ENCODE assay signal across 10 cellular contexts in genomic region chr3:9147215-9147895, GRCh38.
A peak's percentile ranks its signal among the peaks of the same experiment; 100 is the strongest.
DNase-seq lines count a peak whose midpoint lies in the region; ATAC-seq and TF ChIP-seq lines count a peak whose summit lies in the region.
"Had no signal": no experiment of that assay in that cellular context is flagged by ENCODE, and none has a peak within 500 bp of the region (broad histone marks: within the 10 kb centered on the region; RNA-seq: fewer than 3 reads in every experiment).

No MANE protein-coding gene starts in this region.

- H3K4me1 Mint-ChIP-seq in activated CD4-positive, alpha-beta T cell treated with anti-CD3 and anti-CD28 coated beads, Interleukin-2, amount 10 ng/mL, durations not matched to agents 7 days and 5 days: peaks cover 7% of the 10 kb centered on the region
- H3K4me1 Mint-ChIP-seq: activated naive CD4-positive, alpha-beta T cell treated with anti-CD3 and anti-CD28 coated beads, Interleukin-2, amount 50 U/mL, for 24 hours had no signal

- POLR2A ChIA-PET in activated CD4-positive, alpha-beta T cell treated with anti-CD3 and anti-CD28 coated beads, Interleukin-2, amount 10 ng/mL, durations not matched to agents 7 days and 5 days (lab: Charles Lee): no interaction called here

- WGBS in testis, 2 donors: 78 to 81% methylated on average over 8 of the region's 8 CpGs

- peaks cover 1% of the 10 kb centered on the region for H3K27me3 Mint-ChIP-seq in activated CD4-positive, alpha-beta T cell treated with anti-CD3 and anti-CD28 coated beads, Interleukin-2, amount 10 ng/mL, durations not matched to agents 7 days and 5 days

- no peak for TF ChIP-seq CTCF in testis (IDR thresholded peaks at IDR 0.05)

- no peaks in the 10 kb centered on the region for H3K36me3 ChIP-seq in testis (ENCODE audit: low read depth, missing control alignments)

- no peaks in the 10 kb centered on the region for H3K9me3 ChIP-seq in testis

- CTCF ChIA-PET in activated CD4-positive, alpha-beta T cell treated with anti-CD3 and anti-CD28 coated beads, Interleukin-2, amount 10 ng/mL, durations not matched to agents 7 days and 5 days (lab: Charles Lee): no interaction called here

- H3K4me3 ChIP-seq in testis: no peak overlapping the region

- peaks cover 25% of the 10 kb centered on the region for H3K9me3 Mint-ChIP-seq in activated CD4-positive, alpha-beta T cell treated with anti-CD3 and anti-CD28 coated beads, Interleukin-2, amount 10 ng/mL, durations not matched to agents 7 days and 5 days
- H3K9me3 Mint-ChIP-seq: activated naive CD4-positive, alpha-beta T cell treated with anti-CD3 and anti-CD28 coated beads, Interleukin-2, amount 50 U/mL, for 24 hours had no signal

- H3K4me1 ChIP-seq in testis: no peaks in the 10 kb centered on the region

- intact Hi-C loops in testis (cut with DNase I; ENCODE audit: low total_unique reads): no loop called here

- TF ChIP-seq POLR2A in testis (IDR thresholded peaks at IDR 0.05): no peak

- H3K27me3 ChIP-seq in testis: no peaks in the 10 kb centered on the region

- H3K36me3 Mint-ChIP-seq in activated CD4-positive, alpha-beta T cell treated with anti-CD3 and anti-CD28 coated beads, Interleukin-2, amount 10 ng/mL, durations not matched to agents 7 days and 5 days (ENCODE audit: low read depth): peaks cover 6% of the 10 kb centered on the region

- DNase-seq in Caki2 (ENCODE audit: low read depth) (peak; percentile 86), testis (no peak), NCI-H1694 treated with DMSO at 0.1 percent for 48 hours (lab: John Stamatoyannopoulos, UW) (no peak), NCI-H1105 treated with DMSO at 0.1 percent for 48 hours (lab: John Stamatoyannopoulos, UW) (no peak)
- DNase-seq in activated CD4-positive, alpha-beta T cell treated with anti-CD3 and anti-CD28 coated beads, Interleukin-2, amount 10 ng/mL, durations not matched to agents 7 days and 5 days: no peak

- peak; percentile 62 for ATAC-seq in GM19467 (IDR thresholded peaks at IDR 0.05; ENCODE audit: unreplicated experiment)
- ATAC-seq in HG03103 (IDR thresholded peaks at IDR 0.05; ENCODE audit: low read depth, unreplicated experiment): peak; percentile 47

- H3K27ac Mint-ChIP-seq in activated CD4-positive, alpha-beta T cell treated with anti-CD3 and anti-CD28 coated beads, Interleukin-2, amount 10 ng/mL, durations not matched to agents 7 days and 5 days: no peak overlapping the region
- H3K27ac Mint-ChIP-seq: activated naive CD4-positive, alpha-beta T cell treated with anti-CD3 and anti-CD28 coated beads, Interleukin-2, amount 50 U/mL, for 24 hours; IgD-negative memory B cell had no signal

- H3K4me3 Mint-ChIP-seq in activated CD4-positive, alpha-beta T cell treated with anti-CD3 and anti-CD28 coated beads, Interleukin-2, amount 10 ng/mL, durations not matched to agents 7 days and 5 days: no peak overlapping the region
- H3K4me3 Mint-ChIP-seq: activated naive CD4-positive, alpha-beta T cell treated with anti-CD3 and anti-CD28 coated beads, Interleukin-2, amount 50 U/mL, for 24 hours; IgD-negative memory B cell had no signal

- peak overlapping the region; percentile 55 for H3K27ac ChIP-seq in cingulate gyrus (ENCODE audit: low read depth, low read length)
- H3K27ac ChIP-seq in testis: no peak overlapping the region

- in situ Hi-C loops in Caki2 (cut with HindIII; ENCODE audit: low pct_unique_long_range_greater_than_20kb, low sequenced_read_pairs): no loop called here
